In the genomic region with DNA sequence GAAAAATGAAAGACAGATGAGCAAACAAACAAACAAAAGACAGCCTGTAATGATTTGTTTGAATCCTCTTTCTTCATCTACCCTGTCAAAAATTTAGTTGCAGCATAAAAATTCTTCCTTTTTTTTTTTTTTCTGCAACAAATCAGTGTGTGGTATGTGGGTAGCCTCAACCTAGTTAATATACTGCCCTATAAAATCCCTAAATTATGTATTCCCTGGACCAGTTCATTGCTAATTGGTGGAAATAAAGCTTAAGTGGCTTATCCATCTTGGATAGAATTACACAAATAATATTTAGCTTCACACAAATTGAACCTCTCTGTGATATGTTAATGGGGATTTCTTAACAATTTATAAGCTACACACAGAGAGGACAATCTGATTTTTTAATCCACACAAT, we compare ENCODE assay signal across 24 cellular contexts.
"Had no signal": no experiment of that assay in that cellular context is flagged by ENCODE, and none has a peak within 500 bp of the region (broad histone marks: within the 10 kb centered on the region; RNA-seq: fewer than 3 reads in every experiment).

No MANE protein-coding gene starts in this region.

- ATAC-seq: activated CD4-positive, alpha-beta T cell treated with anti-CD3 and anti-CD28 coated beads for 36 hours; activated CD8-positive, alpha-beta memory T cell treated with anti-CD3 and anti-CD28 coated beads, Interleukin-2, amount 10 ng/mL, durations not matched to agents 7 days and 5 days; activated CD8-positive, alpha-beta T cell treated with anti-CD3 and anti-CD28 coated beads, Interleukin-2, amount 10 ng/mL, durations not matched to agents 7 days and 5 days; activated naive CD8-positive, alpha-beta T cell treated with anti-CD3 and anti-CD28 coated beads, Interleukin-2, amount 50 U/mL, for 24 hours; body of pancreas; heart left ventricle had no signal

- DNase-seq: activated CD4-positive, alpha-beta memory T cell treated with anti-CD3 and anti-CD28 coated beads for 36 hours; activated CD4-positive, alpha-beta T cell treated with anti-CD3 and anti-CD28 coated beads for 36 hours; activated CD4-positive, alpha-beta T cell treated with anti-CD3 and anti-CD28 coated beads, Interleukin-2, amount 10 ng/mL, durations not matched to agents 24 days and 14 days; activated CD4-positive, CD25-positive, alpha-beta regulatory T cell; activated CD4-positive, CD25-positive, alpha-beta regulatory T cell treated with anti-CD3 and anti-CD28 coated beads, Interleukin-2, amount 50 U/mL, for 72 hours; activated CD8-positive, alpha-beta memory T cell treated with anti-CD3 and anti-CD28 coated beads, Interleukin-2, amount 10 ng/mL, durations not matched to agents 7 days and 5 days; activated CD8-positive, alpha-beta memory T cell treated with anti-CD3 and anti-CD28 coated beads, Interleukin-2, amount 50 U/mL, for 4 hours; activated CD8-positive, alpha-beta T cell treated with anti-CD3 and anti-CD28 coated beads, Interleukin-2, amount 10 ng/mL, durations not matched to agents 7 days and 5 days; activated effector memory CD4-positive, alpha-beta T cell treated with anti-CD3 and anti-CD28 coated beads, Interleukin-2, amount 50 U/mL, for 16 hours; activated naive CD4-positive, alpha-beta T cell treated with anti-CD3 and anti-CD28 coated beads for 36 hours; activated naive CD8-positive, alpha-beta T cell treated with anti-CD3 and anti-CD28 coated beads for 36 hours; activated naive CD8-positive, alpha-beta T cell treated with anti-CD3 and anti-CD28 coated beads, Interleukin-2, amount 50 U/mL, for 24 hours; activated T-cell treated with anti-CD3 and anti-CD28 coated beads, Interleukin-2, amount 50 U/mL, for 1 hour; activated T-cell treated with anti-CD3 and anti-CD28 coated beads, Interleukin-2, amount 50 U/mL, for 48 hours; adrenal gland; amygdala; aorta; body of pancreas; caudate nucleus; effector CD8-positive, alpha-beta T cell; esophagus squamous epithelium; foreskin fibroblast; heart left ventricle; T-helper 2 cell had no signal
